Comparison of ENCODE assay signal across 26 cellular contexts in genomic region chr1:245256528-245256927, GRCh38.
"Had no signal": no experiment of that assay in that cellular context is flagged by ENCODE, and none has a peak within 500 bp of the region (broad histone marks: within the 10 kb centered on the region; RNA-seq: fewer than 3 reads in every experiment).

No MANE protein-coding gene starts in this region.

- H3K27me3 Mint-ChIP-seq: activated naive CD8-positive, alpha-beta T cell treated with anti-CD3 and anti-CD28 coated beads, Interleukin-2, amount 50 U/mL, for 24 hours had no signal

- H3K4me3 ChIP-seq: body of pancreas, heart right ventricle, mucosa of descending colon, sigmoid colon, transverse colon, uterus had no signal

- H3K27me3 ChIP-seq: body of pancreas, uterus had no signal

- H3K4me3 Mint-ChIP-seq: activated B cell treated with CpG ODN at 0.5 μM for 24 hours; activated CD4-positive, alpha-beta T cell treated with anti-CD3 and anti-CD28 coated beads for 36 hours; activated naive CD8-positive, alpha-beta T cell treated with anti-CD3 and anti-CD28 coated beads, Interleukin-2, amount 50 U/mL, for 24 hours; activated T-cell treated with anti-CD3 and anti-CD28 coated beads, Interleukin-2, amount 50 U/mL, for 72 hours; dendritic cell treated with granulocyte-macrophage colony-stimulating factor and Interleukin-4, amounts not matched to agents 40 ng/mL and 50 ng/mL, for 4 days; memory B cell; stimulated activated naive B cell treated with anti-CD40 and anti-IgM and Interleukin-4, amounts not matched to agents 10 μg/mL and 1 μg/mL and 100 μg/mL, for 72 hours had no signal

- ATAC-seq: activated CD4-positive, alpha-beta T cell treated with anti-CD3 and anti-CD28 coated beads for 36 hours; activated naive CD8-positive, alpha-beta T cell treated with anti-CD3 and anti-CD28 coated beads, Interleukin-2, amount 50 U/mL, for 24 hours; activated T-cell treated with anti-CD3 and anti-CD28 coated beads, Interleukin-2, amount 50 U/mL, for 72 hours; body of pancreas; heart right ventricle; left cardiac atrium had no signal

- H3K4me1 ChIP-seq: sigmoid colon, transverse colon, uterus had no signal

- H3K36me3 Mint-ChIP-seq: memory B cell; stimulated activated naive B cell treated with anti-CD40 and anti-IgM and Interleukin-4, amounts not matched to agents 10 μg/mL and 1 μg/mL and 100 μg/mL, for 72 hours had no signal

- H3K36me3 ChIP-seq: heart right ventricle, sigmoid colon, transverse colon, uterus had no signal

- H3K9me3 ChIP-seq: mucosa of descending colon, transverse colon, uterus had no signal

- H3K27ac ChIP-seq: heart right ventricle, sigmoid colon, transverse colon, uterus had no signal

- H3K27ac Mint-ChIP-seq: activated B cell treated with CpG ODN at 0.5 μM for 24 hours; activated CD4-positive, alpha-beta T cell treated with anti-CD3 and anti-CD28 coated beads for 36 hours; activated naive CD8-positive, alpha-beta T cell treated with anti-CD3 and anti-CD28 coated beads, Interleukin-2, amount 50 U/mL, for 24 hours; activated T-cell treated with anti-CD3 and anti-CD28 coated beads, Interleukin-2, amount 50 U/mL, for 72 hours; dendritic cell treated with granulocyte-macrophage colony-stimulating factor and Interleukin-4, amounts not matched to agents 40 ng/mL and 50 ng/mL, for 4 days; memory B cell; stimulated activated naive B cell treated with anti-CD40 and anti-IgM and Interleukin-4, amounts not matched to agents 10 μg/mL and 1 μg/mL and 100 μg/mL, for 72 hours had no signal

- H3K4me1 Mint-ChIP-seq: activated CD4-positive, alpha-beta T cell treated with anti-CD3 and anti-CD28 coated beads for 36 hours; activated naive CD8-positive, alpha-beta T cell treated with anti-CD3 and anti-CD28 coated beads, Interleukin-2, amount 50 U/mL, for 24 hours had no signal

- DNase-seq: activated B cell treated with CpG ODN at 0.5 μM for 24 hours; activated CD4-positive, alpha-beta T cell treated with anti-CD3 and anti-CD28 coated beads for 36 hours; activated CD4-positive, alpha-beta T cell treated with anti-CD3 and anti-CD28 coated beads, Interleukin-2, amount 50 U/mL, for 48 hours; activated CD8-positive, alpha-beta memory T cell treated with anti-CD3 and anti-CD28 coated beads, Interleukin-2, amount 50 U/mL, for 48 hours; activated effector memory CD4-positive, alpha-beta T cell treated with anti-CD3 and anti-CD28 coated beads, Interleukin-2, amount 50 U/mL, for 16 hours; activated naive CD4-positive, alpha-beta T cell treated with anti-CD3 and anti-CD28 coated beads, Interleukin-2, amount 50 U/mL, for 16 hours; activated naive CD8-positive, alpha-beta T cell treated with anti-CD3 and anti-CD28 coated beads, Interleukin-2, amount 50 U/mL, for 24 hours; activated T-cell treated with anti-CD3 and anti-CD28 coated beads, Interleukin-2, amount 50 U/mL, for 72 hours; anterior cingulate cortex; body of pancreas; effector CD4-positive, alpha-beta T cell; erythroblast; foreskin fibroblast; heart right ventricle; islet precursor cell; left cardiac atrium; mucosa of descending colon; sigmoid colon; stimulated activated CD4-positive, alpha-beta T cell treated with anti-CD3 and anti-CD28 coated beads, Interleukin-2, amount 100 ng/mL, for 48 hours; stimulated activated CD8-positive, alpha-beta memory T cell treated with anti-CD3 and anti-CD28 coated beads, Interleukin-4, amount 100 ng/mL, for 48 hours; stimulated activated naive B cell treated with anti-CD40 and anti-IgM and Interleukin-4, amounts not matched to agents 10 μg/mL and 1 μg/mL and 100 μg/mL, for 72 hours; T-helper 9 cell; transverse colon; uterus had no signal

- H3K9me3 Mint-ChIP-seq: stimulated activated naive B cell treated with anti-CD40 and anti-IgM and Interleukin-4, amounts not matched to agents 10 μg/mL and 1 μg/mL and 100 μg/mL, for 72 hours had no signal
